In the genomic region with DNA sequence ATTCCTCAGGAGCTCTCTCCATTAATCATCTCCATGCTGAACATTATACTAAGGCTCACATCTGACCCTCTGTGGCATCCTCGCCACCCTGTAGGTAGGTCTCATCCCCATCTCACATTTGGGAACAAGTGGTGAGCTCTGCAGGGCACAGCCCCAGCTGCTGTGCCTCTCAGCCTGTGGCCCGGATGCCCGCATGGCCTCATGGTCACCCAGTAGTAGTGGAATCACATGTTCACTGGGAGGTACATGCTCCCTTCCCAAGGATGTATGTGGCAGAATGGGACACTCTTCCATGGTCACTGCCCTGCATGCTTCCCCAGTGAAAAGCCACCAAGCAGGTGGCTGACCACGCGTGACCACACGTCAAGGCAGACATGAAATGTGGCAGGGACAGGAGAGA, we compare ENCODE assay signal across 1 cellular context.
TF ChIP-seq lines count a peak whose summit lies in the region.

No MANE protein-coding gene starts in this region.

TF ChIP-seq in H1, 55 proteins besides CTCF, POLR2A, EP300 and RAD21:
- TF ChIP-seq SIN3A (conservative IDR thresholded peaks at IDR 0.05 in 1 of 2, IDR thresholded peaks at IDR 0.05 in 1 of 2; ENCODE audit: low read depth in 1 of 2, low read length in 2 of 2) (no peak), GTF2F1 (IDR thresholded peaks at IDR 0.05; ENCODE audit: borderline replicate concordance, low read depth, low read length) (no peak)
